In the genomic region with DNA sequence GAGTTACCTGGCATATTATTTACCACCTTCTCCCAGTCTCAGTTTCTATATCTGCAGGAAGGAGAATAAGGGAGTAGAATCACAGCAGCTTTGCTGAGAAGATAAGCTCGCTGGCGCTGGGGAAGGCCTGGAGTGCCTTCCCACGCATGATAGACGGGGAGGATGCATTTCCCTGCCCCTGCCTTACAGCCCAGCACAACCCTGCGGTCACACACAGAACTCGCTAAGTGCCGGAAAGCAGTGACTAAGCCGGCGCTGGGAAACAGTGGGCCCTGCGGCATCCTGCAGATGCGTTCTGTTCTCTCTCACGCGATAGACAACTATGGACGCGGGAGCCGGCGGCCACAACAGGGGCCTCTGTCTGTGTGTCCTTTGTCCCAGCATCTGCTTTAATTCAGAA, we compare ENCODE assay signal across 15 cellular contexts. TPM values are rescaled to one million over a fixed set of nuclear protein-coding genes. Genes with fewer than 3 reads are reported as not detected.
DNase-seq lines count a peak whose midpoint lies in the region; ATAC-seq, FAIRE-seq and TF ChIP-seq lines count a peak whose summit lies in the region.
"Had no signal": no experiment of that assay in that cellular context is flagged by ENCODE, and none has a peak within 500 bp of the region (broad histone marks: within the 10 kb centered on the region; RNA-seq: fewer than 3 reads in every experiment).

No MANE protein-coding gene starts in this region.

- H3K9me3 ChIP-seq in astrocyte (ENCODE audit: insufficient read depth, low read depth, low read length): no peaks in the 10 kb centered on the region
- H3K9me3 ChIP-seq: esophagus muscularis mucosa, sigmoid colon had no signal

- peaks cover 12% of the 10 kb centered on the region for H3K4me1 ChIP-seq in astrocyte (ENCODE audit: insufficient read depth, low read length)
- H3K4me1 ChIP-seq: esophagus muscularis mucosa, sigmoid colon had no signal

- no peaks in the 10 kb centered on the region for H3K36me3 ChIP-seq in astrocyte (ENCODE audit: insufficient read depth, low read length)
- H3K36me3 ChIP-seq: esophagus muscularis mucosa, sigmoid colon had no signal

- peak overlapping the region; percentile 57 for H3K27ac ChIP-seq in astrocyte (ENCODE audit: low read depth, low read length)
- H3K27ac ChIP-seq: esophagus muscularis mucosa, sigmoid colon had no signal

- no peaks in the 10 kb centered on the region for H3K27me3 ChIP-seq in astrocyte (ENCODE audit: insufficient read depth, low read length)

- H3K4me3 Mint-ChIP-seq in activated naive CD4-positive, alpha-beta T cell treated with anti-CD3 and anti-CD28 coated beads, Interleukin-2, amount 10 ng/mL, durations not matched to agents 7 days and 5 days: no peak overlapping the region
- H3K4me3 Mint-ChIP-seq in astrocyte (ENCODE audit: unreplicated experiment): no peak overlapping the region
- H3K4me3 Mint-ChIP-seq in endothelial cell (ENCODE audit: unreplicated experiment): no peak overlapping the region

- no peak overlapping the region for H3K4me3 ChIP-seq in astrocyte (ENCODE audit: insufficient read depth, low read depth, low read length)
- H3K4me3 ChIP-seq: esophagus muscularis mucosa, sigmoid colon had no signal

- CTCF ChIA-PET in activated naive CD4-positive, alpha-beta T cell treated with anti-CD3 and anti-CD28 coated beads, Interleukin-2, amount 10 ng/mL, durations not matched to agents 7 days and 5 days (lab: Charles Lee): no interaction called here

- H3K27me3 Mint-ChIP-seq in activated naive CD4-positive, alpha-beta T cell treated with anti-CD3 and anti-CD28 coated beads, Interleukin-2, amount 10 ng/mL, durations not matched to agents 7 days and 5 days: peaks cover 33% of the 10 kb centered on the region
- peaks cover 8% of the 10 kb centered on the region for H3K27me3 Mint-ChIP-seq in astrocyte (ENCODE audit: low read depth, unreplicated experiment)
- H3K27me3 Mint-ChIP-seq in endothelial cell (ENCODE audit: unreplicated experiment): peaks cover 1% of the 10 kb centered on the region

- H3K4me1 Mint-ChIP-seq in activated naive CD4-positive, alpha-beta T cell treated with anti-CD3 and anti-CD28 coated beads, Interleukin-2, amount 10 ng/mL, durations not matched to agents 7 days and 5 days: peaks cover 1% of the 10 kb centered on the region
- H3K4me1 Mint-ChIP-seq in astrocyte (ENCODE audit: low read depth, unreplicated experiment) (peaks cover 4% of the 10 kb centered on the region), endothelial cell (ENCODE audit: unreplicated experiment) (no peaks in the 10 kb centered on the region)

- H4K20me1 ChIP-seq in astrocyte (ENCODE audit: insufficient read depth, low read length): no peaks in the 10 kb centered on the region

- peak overlapping the region; percentile 41 for H3K4me2 ChIP-seq in astrocyte (ENCODE audit: low read length)

- peak overlapping the region; percentile 67 for H3K9ac ChIP-seq in astrocyte (ENCODE audit: low read length)

- DNase-seq in activated naive CD4-positive, alpha-beta T cell treated with Interleukin-2 at 50 U/mL for 16 hours: peak; percentile 24
- DNase-seq in activated naive CD4-positive, alpha-beta T cell treated with anti-CD3 and anti-CD28 coated beads, Interleukin-2, amount 10 ng/mL, durations not matched to agents 7 days and 5 days: no peak
- DNase-seq in SK-N-DZ (ENCODE audit: low spot score) (peak; percentile 48), astrocyte (ENCODE audit: low read depth) (peak; percentile 92), putamen (ENCODE audit: low spot score) (no peak), endothelial cell (ENCODE audit: low spot score) (no peak)
- DNase-seq in stimulated activated CD4-positive, alpha-beta T cell treated with anti-CD3 and anti-CD28 coated beads, Interleukin-4, amount 100 ng/mL, for 24 hours: peak; percentile 26
- DNase-seq: activated CD8-positive, alpha-beta memory T cell treated with anti-CD3 and anti-CD28 coated beads for 24 hours; IMR-90; sigmoid colon had no signal

- H3K79me2 ChIP-seq in astrocyte (ENCODE audit: insufficient read depth, low read length): no peaks in the 10 kb centered on the region

- no peak for FAIRE-seq in astrocyte (lab: Jason Lieb, UNC)
- FAIRE-seq: bronchial epithelial cell had no signal

- H3K9me3 Mint-ChIP-seq in activated naive CD4-positive, alpha-beta T cell treated with anti-CD3 and anti-CD28 coated beads, Interleukin-2, amount 10 ng/mL, durations not matched to agents 7 days and 5 days: no peaks in the 10 kb centered on the region
- H3K9me3 Mint-ChIP-seq in astrocyte (ENCODE audit: unreplicated experiment): peaks cover 3% of the 10 kb centered on the region
- no peaks in the 10 kb centered on the region for H3K9me3 Mint-ChIP-seq in endothelial cell (ENCODE audit: unreplicated experiment)

- H3K27ac Mint-ChIP-seq in activated naive CD4-positive, alpha-beta T cell treated with anti-CD3 and anti-CD28 coated beads, Interleukin-2, amount 10 ng/mL, durations not matched to agents 7 days and 5 days: no peak overlapping the region
- no peak overlapping the region for H3K27ac Mint-ChIP-seq in astrocyte (ENCODE audit: unreplicated experiment)
- no peak overlapping the region for H3K27ac Mint-ChIP-seq in endothelial cell (ENCODE audit: unreplicated experiment)

- H3K36me3 Mint-ChIP-seq in activated naive CD4-positive, alpha-beta T cell treated with anti-CD3 and anti-CD28 coated beads, Interleukin-2, amount 10 ng/mL, durations not matched to agents 7 days and 5 days: no peaks in the 10 kb centered on the region
- H3K36me3 Mint-ChIP-seq in astrocyte (ENCODE audit: low read depth, unreplicated experiment): no peaks in the 10 kb centered on the region
- no peaks in the 10 kb centered on the region for H3K36me3 Mint-ChIP-seq in endothelial cell (ENCODE audit: low read depth, unreplicated experiment)

- H2AFZ ChIP-seq in astrocyte (ENCODE audit: low read depth, low read length): peak overlapping the region; percentile 24

- no peak for TF ChIP-seq CTCF in astrocyte (IDR thresholded peaks at IDR 0.05; ENCODE audit: insufficient read depth, low read depth, low read length)
- no peak for TF ChIP-seq CTCF in endothelial cell (IDR thresholded peaks at IDR 0.05; ENCODE audit: unreplicated experiment)

- ATAC-seq in HG02884 (IDR thresholded peaks at IDR 0.05; ENCODE audit: unreplicated experiment): no peak

RNA-seq across cellular contexts. Expression of a gene that starts 4.8 kb away (rescaled TPM):
- polyA plus RNA-seq in SK-N-DZ (2014; cell fraction: cytosol; rRNA removed): not detected in 2 replicates
- polyA plus RNA-seq in SK-N-DZ (2014; cell fraction: nucleus; rRNA removed): 1.3 TPM in 1 of 2 replicates, not detected in the other
- not detected in 2 replicates for total RNA-seq in astrocyte
- total RNA-seq in endothelial cell (ENCODE audit: unreplicated experiment): not detected
- total RNA-seq: bronchial epithelial cell, esophagus muscularis mucosa, IMR-90, sigmoid colon, SK-MEL-5, ureter had no signal
- polyA plus RNA-seq: IMR-90, sigmoid colon had no signal

RNA-seq across cellular contexts. Expression of a gene that starts 19.7 kb away (rescaled TPM):
- 19.1 and 26.6 TPM in 2 replicates for polyA plus RNA-seq in SK-N-DZ (2014; cell fraction: cytosol; rRNA removed)
- 27.9 and 35.3 TPM in 2 replicates for polyA plus RNA-seq in SK-N-DZ (2014; cell fraction: nucleus; rRNA removed)
- total RNA-seq in astrocyte (26.0 and 28.9 TPM in 2 replicates), endothelial cell (ENCODE audit: unreplicated experiment) (33.3 TPM)

Comparison
In these comparisons a context has a peak if more than half of its experiments do, and no peak if none do; other contexts are left out.
1. DNase-seq: peak in activated naive CD4-positive, alpha-beta T cell treated with Interleukin-2 at 50 U/mL for 16 hours (single experiment), SK-N-DZ (single experiment), astrocyte (single experiment) and stimulated activated CD4-positive, alpha-beta T cell treated with anti-CD3 and anti-CD28 coated beads, Interleukin-4, amount 100 ng/mL, for 24 hours (single experiment); none in activated naive CD4-positive, alpha-beta T cell treated with anti-CD3 and anti-CD28 coated beads, Interleukin-2, amount 10 ng/mL, durations not matched to agents 7 days and 5 days (single experiment), putamen (single experiment) and endothelial cell (single experiment).